8 cellular contexts compared by ENCODE assay signal in genomic region chrX:2689773-2690666, GRCh38. TPM values are rescaled to one million over a fixed set of nuclear protein-coding genes. Genes with fewer than 3 reads are reported as not detected.
A peak's percentile ranks its signal among the peaks of the same experiment; 100 is the strongest.
DNase-seq lines count a peak whose midpoint lies in the region; ATAC-seq and TF ChIP-seq lines count a peak whose summit lies in the region.

No MANE protein-coding gene starts in this region.

- WGBS in esophagus squamous epithelium, 2 donors = 76 to 89% methylated on average over 9 to 17 of the region's 37 CpGs
- WGBS in ovary, 3 donors = 69 to 75% (median 72%) methylated on average over 34 to 37 of the region's 37 CpGs

- no peak for DNase-seq in CD4-positive, alpha-beta T cell
- no peak for DNase-seq in esophagus squamous epithelium (lab: John Stamatoyannopoulos, UW)
- peak in 3 of 5 donors; percentile 48 to 53 (median 52) for DNase-seq in ovary
- DNase-seq in GM03348 (ENCODE audit: low spot score) = no peak
- no peak for DNase-seq in NOMO-1 (lab: John Stamatoyannopoulos, UW; ENCODE audit: unreplicated experiment in 2 of 2)

- CTCF ChIA-PET in CD4-positive, alpha-beta T cell (lab: Charles Lee) = no interaction called here

- peak overlapping the region; percentile 83 for H3K27ac Mint-ChIP-seq in CD4-positive, alpha-beta T cell

- H3K27ac ChIP-seq in CD4-positive, alpha-beta T cell (ENCODE audit: low read depth, low read length) = no peak overlapping the region
- H3K27ac ChIP-seq in KOPT-K1 (ENCODE audit: low read depth, low read length, poor library complexity, severe bottlenecking) (peak overlapping the region; percentile 94), esophagus squamous epithelium (peak overlapping the region; percentile 69 to 97 (median 91)), ovary (no peak overlapping the region)

- H3K27me3 ChIP-seq in CD4-positive, alpha-beta T cell (ENCODE audit: control insufficient read depth, insufficient read depth, low read length) = no peaks in the 10 kb centered on the region
- H3K27me3 ChIP-seq in esophagus squamous epithelium (no peaks in the 10 kb centered on the region), ovary (no peaks in the 10 kb centered on the region)

- H3K36me3 ChIP-seq in KOPT-K1 (ENCODE audit: insufficient read depth, low read length) = peaks cover 38% of the 10 kb centered on the region
- peaks cover 0 to 10% (median 0%) of the 10 kb centered on the region in 3 donors for H3K36me3 ChIP-seq in esophagus squamous epithelium
- no peaks in the 10 kb centered on the region for H3K36me3 ChIP-seq in ovary

- no peaks in the 10 kb centered on the region for H3K9me3 ChIP-seq in CD4-positive, alpha-beta T cell (ENCODE audit: control insufficient read depth, low read length)
- H3K9me3 ChIP-seq in KOPT-K1 (ENCODE audit: insufficient read depth, low read length, poor library complexity, severe bottlenecking) (no peaks in the 10 kb centered on the region), esophagus squamous epithelium (no peaks in the 10 kb centered on the region), ovary (no peaks in the 10 kb centered on the region)

- H3K4me3 ChIP-seq in esophagus squamous epithelium (peak overlapping the region; percentile 83 to 98 (median 92)), ovary (peak overlapping the region; percentile 95)

- POLR2A ChIA-PET in CD4-positive, alpha-beta T cell (lab: Charles Lee) = no interaction called here

- no peak for TF ChIP-seq CTCF in CD4-positive, alpha-beta T cell (IDR thresholded peaks at IDR 0.05)
- TF ChIP-seq CTCF in esophagus squamous epithelium (IDR thresholded peaks at IDR 0.05) = no peak
- no peak for TF ChIP-seq CTCF in ovary (IDR thresholded peaks at IDR 0.05)

- no peaks in the 10 kb centered on the region for H3K27me3 Mint-ChIP-seq in CD4-positive, alpha-beta T cell

- peak overlapping the region; percentile 95 for H3K4me3 Mint-ChIP-seq in CD4-positive, alpha-beta T cell

- TF ChIP-seq EP300 in ovary (IDR thresholded peaks at IDR 0.05) = no peak

- peaks cover 11% of the 10 kb centered on the region for H3K36me3 Mint-ChIP-seq in CD4-positive, alpha-beta T cell (ENCODE audit: low read depth)

- ATAC-seq in CD4-positive, alpha-beta T cell (ENCODE audit: poor library complexity) = no peak
- ATAC-seq in GM21423 (IDR thresholded peaks at IDR 0.05; ENCODE audit: unreplicated experiment) (no peak), HG02759 (IDR thresholded peaks at IDR 0.05; ENCODE audit: unreplicated experiment) (no peak)

- H3K4me1 ChIP-seq in esophagus squamous epithelium (peaks cover 27 to 41% (median 30%) of the 10 kb centered on the region in 3 donors), ovary (ENCODE audit: insufficient read depth) (peaks cover 17% of the 10 kb centered on the region)

- no peaks in the 10 kb centered on the region for H3K9me3 Mint-ChIP-seq in CD4-positive, alpha-beta T cell

- TF ChIP-seq POLR2A in esophagus squamous epithelium (IDR thresholded peaks at IDR 0.05) (no peak), ovary (IDR thresholded peaks at IDR 0.05) (no peak)

- intact Hi-C loops in CD4-positive, alpha-beta T cell (cut with DNase I, micrococcal nuclease) = loop anchor here (5.0 to 10.0 kb wide), 8 partner anchors 37 to 1295 kb away; partner anchors contain the start of genes ASMTL (in 1 of the 2), P2RY8 (in 1 of the 2) and SLC25A6 (in 1 of the 2)
- intact Hi-C loops in esophagus squamous epithelium (cut with DNase I) = no loop called here
- intact Hi-C loops in ovary (cut with DNase I) = no loop called here

- H3K4me1 Mint-ChIP-seq in CD4-positive, alpha-beta T cell (ENCODE audit: low read depth) = peaks cover 32% of the 10 kb centered on the region

RNA-seq across cellular contexts. Expression of gene CD99, which starts 1.1 kb away (rescaled TPM):
- 100 to 1,000 TPM; 170 to 184 TPM for total RNA-seq in CD4-positive, alpha-beta T cell
- total RNA-seq in esophagus squamous epithelium (100 to 1,000 TPM in 3 of 4 donors, 10 to 100 TPM in 1; 79.9 to 251 (median 162) TPM), ovary (100 to 1,000 TPM; 149 to 409 (median 275) TPM)
- 100 to 1,000 TPM; 365 to 678 TPM for polyA plus RNA-seq in ovary

Comparison
In these comparisons a context has a peak if more than half of its experiments do, and no peak if none do; other contexts are left out.
1. DNase-seq: peak in ovary (3 of 5); none in CD4-positive, alpha-beta T cell (0 of 10), esophagus squamous epithelium (single experiment), GM03348 (single experiment) and NOMO-1 (0 of 2).
2. H3K27ac ChIP-seq: peak in KOPT-K1 (single experiment) and esophagus squamous epithelium (4 of 4); none in CD4-positive, alpha-beta T cell (single experiment) and ovary (0 of 2).
3. intact Hi-C loops: an anchor here in CD4-positive, alpha-beta T cell (5.0 to 10.0 kb wide); none called in esophagus squamous epithelium and ovary.